In the genomic region with DNA sequence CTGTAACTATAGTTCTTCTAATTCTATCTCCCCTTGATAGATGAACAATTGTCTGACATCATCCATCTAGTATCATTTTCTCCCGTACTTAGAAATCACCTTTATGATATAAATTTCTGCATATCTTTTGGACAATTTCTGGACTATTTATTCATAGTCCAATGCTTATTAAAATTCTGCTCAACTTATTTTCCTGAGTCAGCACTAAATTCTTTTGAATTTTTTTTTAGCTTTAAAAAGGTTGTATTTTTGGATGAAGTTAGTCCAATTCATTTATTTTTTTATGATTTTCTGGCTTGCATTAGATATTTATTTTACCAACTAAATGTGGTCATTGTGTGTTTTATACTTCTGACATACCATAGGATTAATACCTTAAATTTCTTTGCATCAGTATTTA, we compare ENCODE assay signal across 24 cellular contexts.
"Had no signal": no experiment of that assay in that cellular context is flagged by ENCODE, and none has a peak within 500 bp of the region (broad histone marks: within the 10 kb centered on the region; RNA-seq: fewer than 3 reads in every experiment).

No MANE protein-coding gene starts in this region.

- H3K9me3 ChIP-seq: esophagus muscularis mucosa, gastroesophageal sphincter, lower lobe of right lung, mucosa of descending colon had no signal

- DNase-seq: dermis blood vessel endothelial cell; dorsolateral prefrontal cortex; effector CD4-positive, alpha-beta T cell; effector memory CD4-positive, alpha-beta T cell; foreskin keratinocyte; heart left ventricle; hypothalamus; immature natural killer cell; islet precursor cell; kidney; kidney glomerular epithelial cell; left cardiac atrium; left lung; left ventricle myocardium superior; lower lobe of right lung; mesenchymal stem cell; mucosa of descending colon; naive B cell had no signal

- H3K4me1 ChIP-seq: esophagus muscularis mucosa, foreskin keratinocyte, gastroesophageal sphincter, heart left ventricle, left lung, lower lobe of right lung had no signal

- H3K36me3 ChIP-seq: esophagus muscularis mucosa, gastroesophageal sphincter, heart left ventricle, left lung, lower lobe of right lung had no signal

- H3K79me2 ChIP-seq: hepatocyte had no signal

- ATAC-seq: foreskin keratinocyte, gastroesophageal sphincter, heart left ventricle, left cardiac atrium, left lung, left ventricle myocardium superior, lower lobe of right lung, mucosa of descending colon had no signal

- FAIRE-seq: endothelial cell of umbilical vein, frontal cortex, kidney had no signal

- H3K4me2 ChIP-seq: hepatocyte had no signal

- H3K4me3 ChIP-seq: coronary artery, dorsolateral prefrontal cortex, esophagus muscularis mucosa, gastroesophageal sphincter, heart left ventricle, hepatocyte, left lung, lower lobe of right lung, mucosa of descending colon had no signal

- H3K27ac ChIP-seq: coronary artery, dorsolateral prefrontal cortex, esophagus muscularis mucosa, foreskin keratinocyte, gastroesophageal sphincter, heart left ventricle, hepatocyte, left lung, lower lobe of right lung had no signal

- H2AFZ ChIP-seq: hepatocyte had no signal

- H3K27me3 ChIP-seq: dorsolateral prefrontal cortex, esophagus muscularis mucosa, foreskin keratinocyte, gastroesophageal sphincter, heart left ventricle, hepatocyte, left lung had no signal
